Comparison of ENCODE assay signal across 19 cellular contexts in genomic region chr10:12783326-12783725, GRCh38.
"Had no signal": no experiment of that assay in that cellular context is flagged by ENCODE, and none has a peak within 500 bp of the region (broad histone marks: within the 10 kb centered on the region; RNA-seq: fewer than 3 reads in every experiment).

No MANE protein-coding gene starts in this region.

- H3K27me3 ChIP-seq: breast epithelium, ovary, right lobe of liver had no signal

- H3K4me3 Mint-ChIP-seq: activated CD4-positive, alpha-beta memory T cell treated with anti-CD3 and anti-CD28 coated beads, Interleukin-2, amount 10 ng/mL, durations not matched to agents 7 days and 5 days; activated CD8-positive, alpha-beta memory T cell treated with anti-CD3 and anti-CD28 coated beads, Interleukin-2, amount 10 ng/mL, durations not matched to agents 7 days and 5 days; activated naive CD4-positive, alpha-beta T cell treated with anti-CD3 and anti-CD28 coated beads for 36 hours; stimulated activated effector memory CD8-positive, alpha-beta T cell treated with anti-CD3 and anti-CD28 coated beads, Interleukin-12 subunit alpha, Interleukin-12 subunit beta, amount 100 ng/mL, for 72 hours had no signal

- H3K4me1 ChIP-seq: psoas muscle, right lobe of liver had no signal

- H3K36me3 ChIP-seq: breast epithelium, ovary, right lobe of liver had no signal

- H3K9me3 Mint-ChIP-seq: activated CD4-positive, alpha-beta memory T cell treated with anti-CD3 and anti-CD28 coated beads, Interleukin-2, amount 10 ng/mL, durations not matched to agents 7 days and 5 days; activated naive CD4-positive, alpha-beta T cell treated with anti-CD3 and anti-CD28 coated beads for 36 hours; stimulated activated effector memory CD8-positive, alpha-beta T cell treated with anti-CD3 and anti-CD28 coated beads, Interleukin-12 subunit alpha, Interleukin-12 subunit beta, amount 100 ng/mL, for 72 hours had no signal

- H3K36me3 Mint-ChIP-seq: activated CD8-positive, alpha-beta memory T cell treated with anti-CD3 and anti-CD28 coated beads, Interleukin-2, amount 10 ng/mL, durations not matched to agents 7 days and 5 days had no signal

- H3K9me3 ChIP-seq: breast epithelium, ovary, psoas muscle, right lobe of liver had no signal

- H3K27ac Mint-ChIP-seq: activated CD8-positive, alpha-beta memory T cell treated with anti-CD3 and anti-CD28 coated beads, Interleukin-2, amount 10 ng/mL, durations not matched to agents 7 days and 5 days; activated naive CD4-positive, alpha-beta T cell treated with anti-CD3 and anti-CD28 coated beads for 36 hours had no signal

- H3K27me3 Mint-ChIP-seq: activated CD4-positive, alpha-beta memory T cell treated with anti-CD3 and anti-CD28 coated beads, Interleukin-2, amount 10 ng/mL, durations not matched to agents 7 days and 5 days; activated CD8-positive, alpha-beta memory T cell treated with anti-CD3 and anti-CD28 coated beads, Interleukin-2, amount 10 ng/mL, durations not matched to agents 7 days and 5 days had no signal

- ATAC-seq: activated CD8-positive, alpha-beta memory T cell treated with anti-CD3 and anti-CD28 coated beads, Interleukin-2, amount 10 ng/mL, durations not matched to agents 7 days and 5 days; SK-N-SH treated with all-trans-retinoic acid at 6 μM for 48 hours; stimulated activated effector memory CD8-positive, alpha-beta T cell treated with anti-CD3 and anti-CD28 coated beads, Interleukin-12 subunit alpha, Interleukin-12 subunit beta, amount 100 ng/mL, for 72 hours had no signal

- H3K4me3 ChIP-seq: breast epithelium, lung, ovary, psoas muscle, right lobe of liver had no signal

- H3K27ac ChIP-seq: breast epithelium, ovary, psoas muscle, right lobe of liver had no signal

- DNase-seq: activated CD4-positive, alpha-beta memory T cell treated with anti-CD3 and anti-CD28 coated beads, Interleukin-2, amount 10 ng/mL, durations not matched to agents 7 days and 5 days; activated CD4-positive, alpha-beta T cell treated with anti-CD3 and anti-CD28 coated beads for 48 hours; activated CD4-positive, CD25-positive, alpha-beta regulatory T cell; activated CD8-positive, alpha-beta memory T cell treated with anti-CD3 and anti-CD28 coated beads, Interleukin-2, amount 10 ng/mL, durations not matched to agents 7 days and 5 days; activated naive CD4-positive, alpha-beta T cell treated with anti-CD3 and anti-CD28 coated beads for 36 hours; activated T-cell treated with anti-CD3 and anti-CD28 coated beads, Interleukin-2, amount 50 U/mL, for 1 hour; aorta; cortex of kidney; effector CD8-positive, alpha-beta T cell; foreskin fibroblast; ovary; psoas muscle; right lobe of liver; stimulated activated CD4-positive, alpha-beta T cell treated with anti-CD3 and anti-CD28 coated beads, Interleukin-4, amount 100 ng/mL, for 24 hours; T1000 had no signal
